ENCODE assay signal across 8 cellular contexts in the genomic region with DNA sequence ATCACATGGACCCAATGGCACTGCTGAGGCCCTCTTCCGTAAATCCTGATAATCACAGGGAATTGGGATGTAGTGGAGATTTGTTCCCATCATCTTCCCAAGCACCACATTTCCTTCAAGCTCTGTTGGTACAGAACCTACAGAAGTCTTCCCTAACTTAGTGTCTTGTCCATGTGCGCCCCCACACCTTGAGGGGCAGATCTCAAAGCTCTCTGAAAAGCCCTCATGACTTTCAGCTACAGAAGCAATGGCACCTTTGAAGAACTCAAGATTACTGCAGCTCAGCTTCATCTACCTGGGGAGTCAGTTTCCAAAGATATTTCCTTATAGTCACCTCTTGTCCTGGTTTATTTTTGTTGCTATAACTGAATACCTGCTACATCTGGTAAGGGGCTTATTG. TPM values are rescaled to one million over a fixed set of nuclear protein-coding genes. Genes with fewer than 3 reads are reported as not detected.
"Had no signal": no experiment of that assay in that cellular context is flagged by ENCODE, and none has a peak within 500 bp of the region (broad histone marks: within the 10 kb centered on the region; RNA-seq: fewer than 3 reads in every experiment).

No MANE protein-coding gene starts in this region.

- ATAC-seq: HepG2, K562 had no signal

- H3K27ac Mint-ChIP-seq: IgD-negative memory B cell had no signal

- H3K27me3 Mint-ChIP-seq: IgD-negative memory B cell had no signal

- DNase-seq: IMR-90, KBM-7, KG1 had no signal

- H3K4me3 Mint-ChIP-seq: IgD-negative memory B cell had no signal

RNA-seq across cellular contexts. Expression of gene MYF5, which starts 54.2 kb away (rescaled TPM):
- total RNA-seq: HepG2, HT-29, HT1080, IMR-90, K562 had no signal
